ENCODE assay signal across 14 cellular contexts in genomic region chr6:90383212-90383611, GRCh38.
DNase-seq lines count a peak whose midpoint lies in the region; ATAC-seq and TF ChIP-seq lines count a peak whose summit lies in the region.
"Had no signal": no experiment of that assay in that cellular context is flagged by ENCODE, and none has a peak within 500 bp of the region (broad histone marks: within the 10 kb centered on the region; RNA-seq: fewer than 3 reads in every experiment).

No MANE protein-coding gene starts in this region.

- H3K27me3 ChIP-seq in BLaER1 (no peaks in the 10 kb centered on the region), brain microvascular endothelial cell (replicated peaks) (no peaks in the 10 kb centered on the region)
- H3K27me3 ChIP-seq: right lobe of liver had no signal

- H3K36me3 Mint-ChIP-seq in T-helper 17 cell (ENCODE audit: low read depth) (peaks cover 7% of the 10 kb centered on the region), glutamatergic neuron (ENCODE audit: unreplicated experiment) (no peaks in the 10 kb centered on the region)

- H3K9ac ChIP-seq in BLaER1: no peak overlapping the region

- in situ Hi-C loops in brain microvascular endothelial cell (cut with HindIII; ENCODE audit: low pct_ligation_motif_present, low sequenced_read_pairs): no loop called here

- no peaks in the 10 kb centered on the region for H3K36me3 ChIP-seq in BLaER1
- no peaks in the 10 kb centered on the region for H3K36me3 ChIP-seq in brain microvascular endothelial cell (replicated peaks)
- H3K36me3 ChIP-seq: right lobe of liver had no signal

- H3K4me1 Mint-ChIP-seq in T-helper 17 cell (peaks cover 8% of the 10 kb centered on the region), glutamatergic neuron (ENCODE audit: low read depth, unreplicated experiment) (peaks cover 11% of the 10 kb centered on the region)

- H3K27ac ChIP-seq in BLaER1 (peak overlapping the region; percentile 63), brain microvascular endothelial cell (no peak overlapping the region)
- H3K27ac ChIP-seq: C4-2B, right lobe of liver had no signal

- no peaks in the 10 kb centered on the region for H3K9me3 ChIP-seq in BLaER1
- H3K9me3 ChIP-seq in T-helper 17 cell (ENCODE audit: control insufficient read depth, low read length, poor library complexity, severe bottlenecking): no peaks in the 10 kb centered on the region
- H3K9me3 ChIP-seq: right lobe of liver had no signal

- H3K27me3 Mint-ChIP-seq in T-helper 17 cell (peaks cover 31% of the 10 kb centered on the region), glutamatergic neuron (ENCODE audit: unreplicated experiment) (no peaks in the 10 kb centered on the region)

- H3K4me3 Mint-ChIP-seq in T-helper 17 cell: no peak overlapping the region
- no peak overlapping the region for H3K4me3 Mint-ChIP-seq in glutamatergic neuron (ENCODE audit: unreplicated experiment)

- no peak for TF ChIP-seq CTCF in brain microvascular endothelial cell (IDR thresholded peaks at IDR 0.05; ENCODE audit: low read depth, low read length, missing control alignments)
- no peak for TF ChIP-seq CTCF in glutamatergic neuron (IDR thresholded peaks at IDR 0.05; ENCODE audit: partially characterized antibody, unreplicated experiment)

- H3K9me3 Mint-ChIP-seq in glutamatergic neuron (ENCODE audit: unreplicated experiment): no peaks in the 10 kb centered on the region

- H3K4me1 ChIP-seq in BLaER1: peaks cover 76% of the 10 kb centered on the region
- H3K4me1 ChIP-seq: right lobe of liver had no signal

- peak overlapping the region; percentile 71 for H3K4me2 ChIP-seq in BLaER1

- no peak overlapping the region for H3K27ac Mint-ChIP-seq in T-helper 17 cell
- H3K27ac Mint-ChIP-seq in glutamatergic neuron (ENCODE audit: unreplicated experiment): no peak overlapping the region

- H3K4me3 ChIP-seq in BLaER1: no peak overlapping the region
- no peak overlapping the region for H3K4me3 ChIP-seq in brain microvascular endothelial cell (ENCODE audit: low read depth, low read length)
- H3K4me3 ChIP-seq: lung, right lobe of liver had no signal

- ATAC-seq in GM18867 (IDR thresholded peaks at IDR 0.05; ENCODE audit: unreplicated experiment) (peak; percentile 97), HG03175 (IDR thresholded peaks at IDR 0.05; ENCODE audit: unreplicated experiment) (peak; percentile 86), T-helper 17 cell (peak; percentile 47)
- ATAC-seq: right lobe of liver had no signal

- DNase-seq in T-helper 17 cell: no peak
- DNase-seq in brain microvascular endothelial cell: no peak
- no peak for DNase-seq in glutamatergic neuron
- no peak for DNase-seq in Ammon's horn (ENCODE audit: low spot score)
- DNase-seq in GOT3 (lab: John Stamatoyannopoulos, UW): no peak
- DNase-seq: foreskin fibroblast, NCI-H1417 treated with DMSO at 0.1 percent for 48 hours, right lobe of liver, RPMI8226 had no signal

- H4K20me1 ChIP-seq in BLaER1: no peaks in the 10 kb centered on the region

Comparison
In these comparisons a context has a peak if more than half of its experiments do, and no peak if none do; other contexts are left out.
1. ATAC-seq: peak in every context shown above with its lines; median percentile 97 in GM18867; 86 in HG03175; 47 in T-helper 17 cell.